1 cellular context compared by ENCODE assay signal in genomic region chr12:95959107-95959506, GRCh38.
TF ChIP-seq lines count a peak whose summit lies in the region.

No MANE protein-coding gene starts in this region.

TF ChIP-seq in K562, 482 proteins besides CTCF, POLR2A, EP300 and RAD21:
- TF ChIP-seq CEBPB (tag; IDR thresholded peaks at IDR 0.05) (no peak), ZBTB5 (IDR thresholded peaks at IDR 0.05) (no peak), SAFB (IDR thresholded peaks at IDR 0.05; ENCODE audit: borderline replicate concordance, low read depth, low read length) (no peak), HDAC3 (IDR thresholded peaks at IDR 0.05; ENCODE audit: borderline replicate concordance, partially characterized antibody) (no peak)
- TF ChIP-seq, protein P1, sequence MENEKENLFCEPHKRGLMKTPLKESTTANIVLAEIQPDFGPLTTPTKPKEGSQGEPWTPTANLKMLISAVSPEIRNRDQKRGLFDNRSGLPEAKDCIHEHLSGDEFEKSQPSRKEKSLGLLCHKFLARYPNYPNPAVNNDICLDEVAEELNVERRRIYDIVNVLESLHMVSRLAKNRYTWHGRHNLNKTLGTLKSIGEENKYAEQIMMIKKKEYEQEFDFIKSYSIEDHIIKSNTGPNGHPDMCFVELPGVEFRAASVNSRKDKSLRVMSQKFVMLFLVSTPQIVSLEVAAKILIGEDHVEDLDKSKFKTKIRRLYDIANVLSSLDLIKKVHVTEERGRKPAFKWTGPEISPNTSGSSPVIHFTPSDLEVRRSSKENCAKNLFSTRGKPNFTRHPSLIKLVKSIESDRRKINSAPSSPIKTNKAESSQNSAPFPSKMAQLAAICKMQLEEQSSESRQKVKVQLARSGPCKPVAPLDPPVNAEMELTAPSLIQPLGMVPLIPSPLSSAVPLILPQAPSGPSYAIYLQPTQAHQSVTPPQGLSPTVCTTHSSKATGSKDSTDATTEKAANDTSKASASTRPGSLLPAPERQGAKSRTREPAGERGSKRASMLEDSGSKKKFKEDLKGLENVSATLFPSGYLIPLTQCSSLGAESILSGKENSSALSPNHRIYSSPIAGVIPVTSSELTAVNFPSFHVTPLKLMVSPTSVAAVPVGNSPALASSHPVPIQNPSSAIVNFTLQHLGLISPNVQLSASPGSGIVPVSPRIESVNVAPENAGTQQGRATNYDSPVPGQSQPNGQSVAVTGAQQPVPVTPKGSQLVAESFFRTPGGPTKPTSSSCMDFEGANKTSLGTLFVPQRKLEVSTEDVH (IDR thresholded peaks at IDR 0.05; ENCODE audit: low read depth, partially characterized antibody) = no peak
